In the genomic region with DNA sequence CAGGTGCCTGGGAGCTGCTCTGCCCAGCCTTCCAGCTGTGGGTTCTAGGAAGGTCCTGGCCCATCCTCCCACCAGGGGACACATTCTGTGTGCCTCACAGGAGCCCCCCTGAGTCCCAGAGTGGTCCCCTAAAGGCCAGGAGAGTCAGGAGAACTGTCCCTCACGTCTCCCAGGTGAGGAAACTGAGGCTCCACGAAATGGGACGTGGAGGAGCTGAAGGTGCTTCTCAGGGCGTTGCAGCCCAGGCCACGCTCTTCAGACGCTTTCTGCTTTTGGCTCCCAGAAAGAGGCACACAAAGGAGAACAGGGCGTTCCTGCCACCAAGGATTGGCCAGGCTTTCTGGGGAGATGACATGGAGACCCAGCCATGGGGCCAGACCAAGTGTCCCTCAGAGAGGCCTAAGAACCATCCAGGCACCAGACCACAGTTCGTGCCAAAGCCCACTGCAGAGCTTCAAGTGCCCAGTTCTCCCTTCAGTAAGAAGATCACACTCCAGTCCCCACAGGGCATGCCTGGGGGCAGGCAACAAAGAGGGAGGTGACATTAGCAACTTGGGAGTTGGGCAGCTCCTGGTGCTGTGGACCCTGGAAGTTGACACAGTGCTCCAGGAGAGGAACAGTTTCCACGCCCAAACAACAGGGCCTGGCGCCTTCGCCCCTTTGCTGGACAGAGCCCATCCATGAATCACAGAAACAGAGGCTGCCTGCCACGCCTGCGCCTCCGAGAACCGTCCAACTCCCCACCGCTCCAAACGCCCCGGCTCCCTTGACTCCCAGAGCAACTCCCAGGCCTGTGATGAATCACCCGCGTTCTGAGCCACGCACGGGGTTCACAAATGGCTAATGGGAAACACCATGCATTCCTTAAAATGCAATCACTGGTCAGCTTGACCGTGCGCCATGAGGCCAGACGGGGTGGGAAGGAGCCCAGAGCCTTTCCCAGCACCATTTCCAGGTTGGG, we compare ENCODE assay signal across 21 cellular contexts.
"Had no signal": no experiment of that assay in that cellular context is flagged by ENCODE, and none has a peak within 500 bp of the region (broad histone marks: within the 10 kb centered on the region; RNA-seq: fewer than 3 reads in every experiment).

No MANE protein-coding gene starts in this region.

- H3K27me3 ChIP-seq: foreskin keratinocyte had no signal

- H3K4me1 ChIP-seq: foreskin keratinocyte, lower lobe of right lung had no signal

- H3K4me3 ChIP-seq: lower lobe of right lung, mucosa of descending colon had no signal

- H3K9me3 Mint-ChIP-seq: activated naive CD8-positive, alpha-beta T cell treated with anti-CD3 and anti-CD28 coated beads for 36 hours; central memory CD8-positive, alpha-beta T cell; T-helper 2 cell treated with Interferon-gamma antibody and Interleukin-4, amounts not matched to agents 5 μg/mL and 100 μg/mL, for 36 hours had no signal

- DNase-seq: activated CD4-positive, alpha-beta T cell treated with anti-CD3 and anti-CD28 coated beads, Interleukin-2, amount 50 U/mL, for 1 hour; activated CD4-positive, CD25-positive, alpha-beta regulatory T cell; activated gamma-delta T cell; activated naive CD8-positive, alpha-beta T cell treated with anti-CD3 and anti-CD28 coated beads for 36 hours; activated T-cell treated with anti-CD3 and anti-CD28 coated beads, Interleukin-2, amount 50 U/mL, for 48 hours; cortex of kidney; effector memory CD4-positive, alpha-beta T cell; foreskin keratinocyte; lower lobe of right lung; naive thymus-derived CD4-positive, alpha-beta T cell; right cardiac atrium; small intestine; stimulated activated CD4-positive, alpha-beta T cell treated with anti-CD3 and anti-CD28 coated beads, Interleukin-4, amount 100 ng/mL, for 4 hours; stimulated activated CD8-positive, alpha-beta memory T cell treated with anti-CD3 and anti-CD28 coated beads, Interleukin-4, amount 100 ng/mL, for 48 hours; stimulated activated naive CD4-positive, alpha-beta T cell treated with Interleukin-2 at 50 U/mL for 16 hours; substantia nigra; trophoblast cell had no signal

- H3K27ac Mint-ChIP-seq: activated naive CD8-positive, alpha-beta T cell treated with anti-CD3 and anti-CD28 coated beads for 36 hours; brain; naive thymus-derived CD4-positive, alpha-beta T cell; T-helper 2 cell treated with Interferon-gamma antibody and Interleukin-4, amounts not matched to agents 5 μg/mL and 100 μg/mL, for 36 hours had no signal

- H3K27me3 Mint-ChIP-seq: central memory CD8-positive, alpha-beta T cell had no signal

- H3K36me3 Mint-ChIP-seq: activated naive CD8-positive, alpha-beta T cell treated with anti-CD3 and anti-CD28 coated beads for 36 hours; brain; naive thymus-derived CD4-positive, alpha-beta T cell had no signal

- H3K4me3 Mint-ChIP-seq: activated naive CD8-positive, alpha-beta T cell treated with anti-CD3 and anti-CD28 coated beads for 36 hours; brain; central memory CD8-positive, alpha-beta T cell; naive thymus-derived CD4-positive, alpha-beta T cell; T-helper 2 cell treated with Interferon-gamma antibody and Interleukin-4, amounts not matched to agents 5 μg/mL and 100 μg/mL, for 36 hours had no signal

- H3K9me3 ChIP-seq: lower lobe of right lung, mucosa of descending colon had no signal

- H3K36me3 ChIP-seq: lower lobe of right lung had no signal

- H3K27ac ChIP-seq: foreskin keratinocyte, lower lobe of right lung had no signal

- H3K4me1 Mint-ChIP-seq: activated naive CD8-positive, alpha-beta T cell treated with anti-CD3 and anti-CD28 coated beads for 36 hours; central memory CD8-positive, alpha-beta T cell had no signal
